25 cellular contexts compared by ENCODE assay signal in the genomic region with DNA sequence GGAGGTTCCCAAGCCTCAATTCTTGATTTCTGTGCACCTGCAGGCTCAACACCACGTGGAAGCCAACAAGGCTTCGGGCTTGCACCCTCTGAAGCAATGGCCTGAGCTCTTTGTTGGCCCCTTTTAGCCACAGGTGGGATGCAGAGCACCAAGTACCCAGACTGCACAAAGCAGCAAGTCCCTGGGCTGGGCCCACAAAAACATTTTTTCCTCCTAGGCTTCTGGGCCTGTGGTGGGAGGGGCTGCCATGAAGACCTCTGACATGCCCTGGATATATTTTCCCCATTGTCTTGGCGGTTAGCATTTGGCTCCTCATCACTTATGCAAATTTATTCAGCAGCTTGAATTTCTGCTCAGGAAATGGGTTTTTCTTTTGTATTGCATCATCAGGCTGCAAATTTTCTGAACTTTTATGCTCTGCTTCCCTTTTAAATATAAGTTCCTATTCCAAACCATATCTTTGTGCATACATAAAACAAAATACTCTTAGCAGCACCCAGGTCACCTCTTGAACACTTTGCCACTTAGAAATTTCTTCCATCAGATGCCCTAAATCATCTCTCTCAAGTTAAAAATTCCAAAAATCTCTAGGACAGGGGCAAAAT. TPM values are rescaled to one million over a fixed set of nuclear protein-coding genes. Genes with fewer than 3 reads are reported as not detected.
"Had no signal": no experiment of that assay in that cellular context is flagged by ENCODE, and none has a peak within 500 bp of the region (broad histone marks: within the 10 kb centered on the region; RNA-seq: fewer than 3 reads in every experiment).

No MANE protein-coding gene starts in this region.

- ATAC-seq: effector memory CD8-positive, alpha-beta T cell; foreskin keratinocyte; heart left ventricle; sciatic nerve; stimulated activated effector memory CD8-positive, alpha-beta T cell treated with anti-CD3 and anti-CD28 coated beads, Interleukin-12 subunit alpha, Interleukin-12 subunit beta, amount 100 ng/mL, for 72 hours; stimulated activated naive CD8-positive, alpha-beta T cell treated with anti-CD3 and anti-CD28 coated beads, Interleukin-15, amount 100 ng/mL, for 72 hours had no signal

- H3K27ac ChIP-seq: ascending aorta, foreskin keratinocyte, heart left ventricle, ovary, skin epidermis, upper lobe of left lung had no signal

- H3K4me1 ChIP-seq: ascending aorta, foreskin keratinocyte, heart left ventricle, upper lobe of left lung had no signal

- H3K9me3 ChIP-seq: ovary had no signal

- FAIRE-seq: endothelial cell of umbilical vein had no signal

- H3K36me3 ChIP-seq: ascending aorta, ovary, upper lobe of left lung had no signal

- H3K4me3 ChIP-seq: ascending aorta, heart left ventricle, ovary, skin epidermis, upper lobe of left lung had no signal

- DNase-seq: activated CD4-positive, alpha-beta memory T cell treated with anti-CD3 and anti-CD28 coated beads, Interleukin-2, amount 10 ng/mL, durations not matched to agents 7 days and 5 days; activated CD4-positive, alpha-beta T cell treated with anti-CD3 and anti-CD28 coated beads, Interleukin-2, amount 10 ng/mL, durations not matched to agents 24 days and 14 days; activated CD4-positive, CD25-positive, alpha-beta regulatory T cell treated with anti-CD3 and anti-CD28 coated beads, Interleukin-2, amount 50 U/mL, for 72 hours; activated CD8-positive, alpha-beta memory T cell treated with anti-CD3 and anti-CD28 coated beads, Interleukin-2, amount 50 U/mL, for 48 hours; activated gamma-delta T cell; activated naive CD4-positive, alpha-beta T cell treated with anti-CD3 and anti-CD28 coated beads, Interleukin-2, amount 10 ng/mL, durations not matched to agents 7 days and 5 days; activated naive CD8-positive, alpha-beta T cell treated with anti-CD3 and anti-CD28 coated beads, Interleukin-2, amount 10 ng/mL, durations not matched to agents 7 days and 5 days; activated T-cell treated with anti-CD3 and anti-CD28 coated beads, Interleukin-2, amount 50 U/mL, for 24 hours; cortex of kidney; effector memory CD8-positive, alpha-beta T cell; foreskin keratinocyte; heart left ventricle; hypothalamus; naive B cell; ovary; stimulated activated CD4-positive, alpha-beta T cell treated with anti-CD3 and anti-CD28 coated beads, Interleukin-4, amount 100 ng/mL, for 24 hours; stimulated activated naive CD8-positive, alpha-beta T cell treated with anti-CD3 and anti-CD28 coated beads, Interleukin-15, amount 100 ng/mL, for 72 hours; substantia nigra; T1000; upper lobe of left lung had no signal

- H3K27me3 ChIP-seq: ascending aorta, foreskin keratinocyte, heart left ventricle, ovary, upper lobe of left lung had no signal

RNA-seq across cellular contexts. Expression of a gene that starts 9.0 kb away (rescaled TPM):
- total RNA-seq: activated CD4-positive, alpha-beta memory T cell treated with anti-CD3 and anti-CD28 coated beads, Interleukin-2, amount 10 ng/mL, durations not matched to agents 7 days and 5 days; activated CD4-positive, alpha-beta T cell treated with anti-CD3 and anti-CD28 coated beads, Interleukin-2, amount 10 ng/mL, durations not matched to agents 24 days and 14 days; activated naive CD8-positive, alpha-beta T cell treated with anti-CD3 and anti-CD28 coated beads, Interleukin-2, amount 10 ng/mL, durations not matched to agents 7 days and 5 days had no signal
